In genomic region chr12:8644345-8645248, GRCh38 we compare ENCODE assay signal across 8 cellular contexts. TPM values are rescaled to one million over a fixed set of nuclear protein-coding genes. Genes with fewer than 3 reads are reported as not detected.
DNase-seq lines count a peak whose midpoint lies in the region; ATAC-seq and TF ChIP-seq lines count a peak whose summit lies in the region.

No MANE protein-coding gene starts in this region.

- in situ Hi-C loops in KBM-7 (cut with MboI; ENCODE audit: low pct_unique_long_range_greater_than_20kb, low sequenced_read_pairs), result no loop called here

- no peaks in the 10 kb centered on the region for H3K9me3 Mint-ChIP-seq in stimulated activated naive B cell treated with anti-CD40 and anti-IgM and Interleukin-4, amounts not matched to agents 10 μg/mL and 1 μg/mL and 100 μg/mL, for 72 hours

- no peaks in the 10 kb centered on the region for H3K36me3 Mint-ChIP-seq in stimulated activated naive B cell treated with anti-CD40 and anti-IgM and Interleukin-4, amounts not matched to agents 10 μg/mL and 1 μg/mL and 100 μg/mL, for 72 hours

- H3K4me1 Mint-ChIP-seq in stimulated activated naive B cell treated with anti-CD40 and anti-IgM and Interleukin-4, amounts not matched to agents 10 μg/mL and 1 μg/mL and 100 μg/mL, for 72 hours, result peaks cover 28 to 41% of the 10 kb centered on the region in 2 donors

- peak overlapping the region; percentile 71 to 75 for H3K4me3 Mint-ChIP-seq in stimulated activated naive B cell treated with anti-CD40 and anti-IgM and Interleukin-4, amounts not matched to agents 10 μg/mL and 1 μg/mL and 100 μg/mL, for 72 hours

- no peak overlapping the region for H3K27ac ChIP-seq in dorsolateral prefrontal cortex

- TF ChIP-seq POLR2A in GM18505 (IDR thresholded peaks at IDR 0.05; ENCODE audit: borderline replicate concordance, extremely low read depth, insufficient read depth, insufficient read length), result peak; percentile 56

- H3K27me3 Mint-ChIP-seq in stimulated activated naive B cell treated with anti-CD40 and anti-IgM and Interleukin-4, amounts not matched to agents 10 μg/mL and 1 μg/mL and 100 μg/mL, for 72 hours, result no peaks in the 10 kb centered on the region

- no peak for TF ChIP-seq CTCF in dorsolateral prefrontal cortex (IDR thresholded peaks at IDR 0.05 in 54 of 56, conservative IDR thresholded peaks at IDR 0.05 in 2 of 56; ENCODE audit: low read depth in 1 of 56, partially characterized antibody in 56 of 56)

- no peak overlapping the region for H3K4me3 ChIP-seq in dorsolateral prefrontal cortex

- H3K27me3 ChIP-seq in dorsolateral prefrontal cortex, result no peaks in the 10 kb centered on the region

- DNase-seq in HCEC 1CT, result peak; percentile 6
- peak; percentile 33 for DNase-seq in NOMO-1 treated with DMSO at 0.1 percent for 48 hours (lab: John Stamatoyannopoulos, UW; ENCODE audit: unreplicated experiment)
- peak; percentile 14 for DNase-seq in activated naive CD8-positive, alpha-beta T cell treated with anti-CD3 and anti-CD28 coated beads, Interleukin-2, amount 50 U/mL, for 16 hours (ENCODE audit: low read depth, low spot score)
- peak; percentile 54 for DNase-seq in stimulated activated naive B cell treated with anti-CD40 and anti-IgM and Interleukin-4, amounts not matched to agents 10 μg/mL and 1 μg/mL and 100 μg/mL, for 72 hours
- DNase-seq in DMS 273 (lab: John Stamatoyannopoulos, UW; ENCODE audit: unreplicated experiment), result no peak
- no peak for DNase-seq in dorsolateral prefrontal cortex
- DNase-seq in KBM-7, result no peak

- H3K27ac Mint-ChIP-seq in stimulated activated naive B cell treated with anti-CD40 and anti-IgM and Interleukin-4, amounts not matched to agents 10 μg/mL and 1 μg/mL and 100 μg/mL, for 72 hours, result peak overlapping the region; percentile 98

- peak; percentile 58 for ATAC-seq in GM18505 (IDR thresholded peaks at IDR 0.05; ENCODE audit: unreplicated experiment)
- peak; percentile 73 to 80 for ATAC-seq in stimulated activated naive B cell treated with anti-CD40 and anti-IgM and Interleukin-4, amounts not matched to agents 10 μg/mL and 1 μg/mL and 100 μg/mL, for 72 hours (replicated peaks)

- intact Hi-C loops in dorsolateral prefrontal cortex (cut with DNase I), result no loop called here

RNA-seq across cellular contexts. Expression of gene MFAP5, which starts 18.0 kb away (rescaled TPM):
- 1 to 10 TPM in 33 of 120 experiments, under 1 TPM in 64, not detected in 23; 0.16 to 4.5 (median 0.75) TPM for total RNA-seq in dorsolateral prefrontal cortex

RNA-seq across cellular contexts. Expression of gene AICDA, which starts 31.9 kb away (rescaled TPM):
- not detected for total RNA-seq in dorsolateral prefrontal cortex

RNA-seq across cellular contexts. Expression of gene RIMKLB, which starts 53.2 kb away (rescaled TPM):
- 10 to 100 TPM; 26.8 to 88.1 (median 51.3) TPM for total RNA-seq in dorsolateral prefrontal cortex

Comparison
In these comparisons a context has a peak if more than half of its experiments do, and no peak if none do; other contexts are left out.
1. DNase-seq: peak in HCEC 1CT (single experiment), NOMO-1 treated with DMSO at 0.1 percent for 48 hours (single experiment), activated naive CD8-positive, alpha-beta T cell treated with anti-CD3 and anti-CD28 coated beads, Interleukin-2, amount 50 U/mL, for 16 hours (single experiment) and stimulated activated naive B cell treated with anti-CD40 and anti-IgM and Interleukin-4, amounts not matched to agents 10 μg/mL and 1 μg/mL and 100 μg/mL, for 72 hours (single experiment); none in DMS 273 (single experiment), dorsolateral prefrontal cortex (0 of 10) and KBM-7 (single experiment).